Comparison of ENCODE assay signal across 8 cellular contexts in genomic region chr1:244861683-244862082, GRCh38. TPM values are rescaled to one million over a fixed set of nuclear protein-coding genes. Genes with fewer than 3 reads are reported as not detected.
DNase-seq lines count a peak whose midpoint lies in the region; ATAC-seq and TF ChIP-seq lines count a peak whose summit lies in the region.

No MANE protein-coding gene starts in this region.

- no peak for ATAC-seq in HG03045 (IDR thresholded peaks at IDR 0.05; ENCODE audit: unreplicated experiment)

- DNase-seq in T-helper 1 cell (no peak), suprapubic skin (ENCODE audit: low spot score in 2 of 2) (no peak), SW480 (ENCODE audit: low spot score) (no peak)
- no peak for DNase-seq in activated T-helper 1 cell treated with anti-CD3 and anti-CD28 coated beads, Interleukin-12 subunit alpha, Interleukin-12 subunit beta, Interleukin-2, Interleukin-4 antibody, amounts not matched to agents 30 ng/mL and 10 ng/mL and 1 ng/mL, durations not matched to agents 14 hours and 24 hours and 36 hours (ENCODE audit: low spot score)
- no peak for DNase-seq in stimulated activated CD4-positive, alpha-beta T cell treated with anti-CD3 and anti-CD28 coated beads, Interleukin-4, amount 100 ng/mL, for 4 hours

- intact Hi-C loops in activated T-helper 1 cell treated with anti-CD3 and anti-CD28 coated beads, Interleukin-12 subunit alpha, Interleukin-12 subunit beta, Interleukin-2, Interleukin-4 antibody, amounts not matched to agents 30 ng/mL and 10 ng/mL and 1 ng/mL, durations not matched to agents 14 hours and 24 hours and 36 hours (cut with micrococcal nuclease), result loop anchor here (1.0 to 10.0 kb wide), 7 partner anchors 10 to 1861 kb away; partner anchors contain the start of genes CEP170, CNST, KIF26B and SCCPDH

- no peaks in the 10 kb centered on the region for H3K9me3 Mint-ChIP-seq in T-helper 1 cell treated with Interleukin-12 subunit alpha and Interleukin-12 subunit beta and Interleukin-4 antibody, amounts not matched to agents 30 μg/mL and 1 μg/mL, for 36 hours
- H3K9me3 Mint-ChIP-seq in activated T-helper 1 cell treated with anti-CD3 and anti-CD28 coated beads, Interleukin-12 subunit alpha, Interleukin-12 subunit beta, Interleukin-2, Interleukin-4 antibody, amounts not matched to agents 30 ng/mL and 10 ng/mL and 1 ng/mL, durations not matched to agents 14 hours and 24 hours and 36 hours, result no peaks in the 10 kb centered on the region

- 3% methylated on average over 2 of the region's 2 CpGs for WGBS in suprapubic skin

- H3K4me3 ChIP-seq in iPS-20b (ENCODE audit: low read length) (peak overlapping the region; percentile 100), suprapubic skin (peak overlapping the region; percentile 98)

- H3K4me1 ChIP-seq in iPS-20b (ENCODE audit: insufficient read depth, low read length), result peaks cover 19% of the 10 kb centered on the region; the same call in 1 of the 2 replicates
- peaks cover 63% of the 10 kb centered on the region for H3K4me1 ChIP-seq in suprapubic skin

- H3K9me3 ChIP-seq in iPS-20b (ENCODE audit: insufficient read depth, low read depth, low read length) (no peaks in the 10 kb centered on the region), suprapubic skin (no peaks in the 10 kb centered on the region)

- H3K27me3 ChIP-seq in iPS-20b (ENCODE audit: insufficient read depth, low read length) (no peaks in the 10 kb centered on the region), suprapubic skin (no peaks in the 10 kb centered on the region)

- no peaks in the 10 kb centered on the region for H3K27me3 Mint-ChIP-seq in T-helper 1 cell treated with Interleukin-12 subunit alpha and Interleukin-12 subunit beta and Interleukin-4 antibody, amounts not matched to agents 30 μg/mL and 1 μg/mL, for 36 hours (ENCODE audit: low read depth)
- no peaks in the 10 kb centered on the region for H3K27me3 Mint-ChIP-seq in activated T-helper 1 cell treated with anti-CD3 and anti-CD28 coated beads, Interleukin-12 subunit alpha, Interleukin-12 subunit beta, Interleukin-2, Interleukin-4 antibody, amounts not matched to agents 30 ng/mL and 10 ng/mL and 1 ng/mL, durations not matched to agents 14 hours and 24 hours and 36 hours (ENCODE audit: insufficient read depth)

- peak overlapping the region; percentile 97 for H3K4me3 Mint-ChIP-seq in T-helper 1 cell treated with Interleukin-12 subunit alpha and Interleukin-12 subunit beta and Interleukin-4 antibody, amounts not matched to agents 30 μg/mL and 1 μg/mL, for 36 hours
- peak overlapping the region; percentile 99 for H3K4me3 Mint-ChIP-seq in activated T-helper 1 cell treated with anti-CD3 and anti-CD28 coated beads, Interleukin-12 subunit alpha, Interleukin-12 subunit beta, Interleukin-2, Interleukin-4 antibody, amounts not matched to agents 30 ng/mL and 10 ng/mL and 1 ng/mL, durations not matched to agents 14 hours and 24 hours and 36 hours

- no peak overlapping the region for H3K27ac ChIP-seq in iPS-20b (ENCODE audit: low read length)
- H3K27ac ChIP-seq in suprapubic skin, result no peak overlapping the region

- peaks cover 58% of the 10 kb centered on the region for H3K4me1 Mint-ChIP-seq in T-helper 1 cell treated with Interleukin-12 subunit alpha and Interleukin-12 subunit beta and Interleukin-4 antibody, amounts not matched to agents 30 μg/mL and 1 μg/mL, for 36 hours (ENCODE audit: low read depth)
- H3K4me1 Mint-ChIP-seq in activated T-helper 1 cell treated with anti-CD3 and anti-CD28 coated beads, Interleukin-12 subunit alpha, Interleukin-12 subunit beta, Interleukin-2, Interleukin-4 antibody, amounts not matched to agents 30 ng/mL and 10 ng/mL and 1 ng/mL, durations not matched to agents 14 hours and 24 hours and 36 hours (ENCODE audit: low read depth), result peaks cover 66% of the 10 kb centered on the region

- H3K36me3 Mint-ChIP-seq in T-helper 1 cell treated with Interleukin-12 subunit alpha and Interleukin-12 subunit beta and Interleukin-4 antibody, amounts not matched to agents 30 μg/mL and 1 μg/mL, for 36 hours (ENCODE audit: low read depth), result peaks cover 59% of the 10 kb centered on the region
- H3K36me3 Mint-ChIP-seq in activated T-helper 1 cell treated with anti-CD3 and anti-CD28 coated beads, Interleukin-12 subunit alpha, Interleukin-12 subunit beta, Interleukin-2, Interleukin-4 antibody, amounts not matched to agents 30 ng/mL and 10 ng/mL and 1 ng/mL, durations not matched to agents 14 hours and 24 hours and 36 hours (ENCODE audit: low read depth), result peaks cover 53% of the 10 kb centered on the region

- H3K9ac ChIP-seq in iPS-20b (ENCODE audit: low read depth, low read length), result peak overlapping the region; percentile 100; the same call in 1 of the 2 replicates

- no peak for TF ChIP-seq EP300 in suprapubic skin (IDR thresholded peaks at IDR 0.05)

- H3K36me3 ChIP-seq in iPS-20b (ENCODE audit: insufficient read depth, low read depth, low read length) (peaks cover 67% of the 10 kb centered on the region), suprapubic skin (peaks cover 32% of the 10 kb centered on the region)

- no peak for TF ChIP-seq CTCF in suprapubic skin (IDR thresholded peaks at IDR 0.05)

- no peak for TF ChIP-seq POLR2A in suprapubic skin (IDR thresholded peaks at IDR 0.05)

- H3K27ac Mint-ChIP-seq in T-helper 1 cell treated with Interleukin-12 subunit alpha and Interleukin-12 subunit beta and Interleukin-4 antibody, amounts not matched to agents 30 μg/mL and 1 μg/mL, for 36 hours, result peak overlapping the region; percentile 76
- H3K27ac Mint-ChIP-seq in activated T-helper 1 cell treated with anti-CD3 and anti-CD28 coated beads, Interleukin-12 subunit alpha, Interleukin-12 subunit beta, Interleukin-2, Interleukin-4 antibody, amounts not matched to agents 30 ng/mL and 10 ng/mL and 1 ng/mL, durations not matched to agents 14 hours and 24 hours and 36 hours, result peak overlapping the region; percentile 51

RNA-seq across cellular contexts. Expression of gene HNRNPU, which starts 2.7 kb away (rescaled TPM):
- 566 and 573 TPM in 2 replicates for total RNA-seq in activated T-helper 1 cell treated with anti-CD3 and anti-CD28 coated beads, Interleukin-12 subunit alpha, Interleukin-12 subunit beta, Interleukin-2, Interleukin-4 antibody, amounts not matched to agents 30 ng/mL and 10 ng/mL and 1 ng/mL, durations not matched to agents 14 hours and 24 hours and 36 hours
- 100 to 1,000 TPM; 275 to 441 (median 310) TPM for total RNA-seq in suprapubic skin

RNA-seq across cellular contexts. Expression of gene COX20, which starts 26.2 kb away (rescaled TPM):
- total RNA-seq in activated T-helper 1 cell treated with anti-CD3 and anti-CD28 coated beads, Interleukin-12 subunit alpha, Interleukin-12 subunit beta, Interleukin-2, Interleukin-4 antibody, amounts not matched to agents 30 ng/mL and 10 ng/mL and 1 ng/mL, durations not matched to agents 14 hours and 24 hours and 36 hours, result 27.4 and 27.6 TPM in 2 replicates
- total RNA-seq in suprapubic skin, result 10 to 100 TPM; 19.4 to 30.3 (median 25.3) TPM
